Comparison of ENCODE assay signal across 8 cellular contexts in the genomic region with DNA sequence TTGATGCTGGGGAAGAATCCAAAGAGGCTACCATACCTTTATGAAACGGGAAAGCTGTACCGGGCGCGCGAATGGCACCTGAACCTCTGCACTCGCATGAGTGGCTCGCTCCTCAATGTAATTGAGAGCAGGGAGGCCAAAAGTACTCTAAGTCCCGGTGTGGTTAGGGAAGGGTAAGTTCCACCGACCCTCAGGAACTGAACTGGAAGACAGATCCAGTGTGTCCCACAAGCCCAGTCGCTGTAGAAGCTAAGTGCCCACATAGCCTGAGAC. TPM values are rescaled to one million over a fixed set of nuclear protein-coding genes. Genes with fewer than 3 reads are reported as not detected.
DNase-seq lines count a peak whose midpoint lies in the region; ATAC-seq, FAIRE-seq and TF ChIP-seq lines count a peak whose summit lies in the region.

No MANE protein-coding gene starts in this region.

- H3K36me3 ChIP-seq in Loucy (ENCODE audit: insufficient read depth, low read length) (peaks cover 4% of the 10 kb centered on the region; the same call in 1 of the 2 replicates), kidney (ENCODE audit: control insufficient read depth in 1 of 2, insufficient read depth in 2 of 2, low read length in 2 of 2) (peaks cover 0 to 6% of the 10 kb centered on the region in 2 donors), suprapubic skin (no peaks in the 10 kb centered on the region)

- no peak for FAIRE-seq in kidney (lab: Jason Lieb, UNC)

- peaks cover 63% of the 10 kb centered on the region for H3K79me2 ChIP-seq in Loucy (ENCODE audit: insufficient read depth, low read length)

- ATAC-seq in GM19324 (IDR thresholded peaks at IDR 0.05; ENCODE audit: low FRiP score, unreplicated experiment): no peak

- TF ChIP-seq EP300 in suprapubic skin (IDR thresholded peaks at IDR 0.05): no peak

- H3K9me2 ChIP-seq in Loucy (replicated peaks; ENCODE audit: low read depth, low read length): no peaks in the 10 kb centered on the region

- peaks cover 49% of the 10 kb centered on the region for H4K20me1 ChIP-seq in Loucy (ENCODE audit: insufficient read depth, low read length, poor library complexity, severe bottlenecking)

- TF ChIP-seq CTCF in CD14-positive monocyte (IDR thresholded peaks at IDR 0.05) (no peak), Loucy (conservative IDR thresholded peaks at IDR 0.05; ENCODE audit: low read length) (no peak), astrocyte of the cerebellum (IDR thresholded peaks at IDR 0.05; ENCODE audit: low read depth, low read length, missing control alignments) (no peak), kidney (IDR thresholded peaks at IDR 0.05; ENCODE audit: borderline replicate concordance, extremely low read depth, insufficient read depth) (no peak), suprapubic skin (IDR thresholded peaks at IDR 0.05) (no peak)

- peak overlapping the region; percentile 94 for H3K4me2 ChIP-seq in Loucy (ENCODE audit: low read depth, low read length, poor library complexity, severe bottlenecking)

- TF ChIP-seq POLR2A in suprapubic skin (IDR thresholded peaks at IDR 0.05): no peak

- no peak overlapping the region for H2AFZ ChIP-seq in Loucy (ENCODE audit: low read length)

- H3K9me3 Mint-ChIP-seq in CD14-positive monocyte: no peaks in the 10 kb centered on the region

- in situ Hi-C loops in astrocyte of the cerebellum (cut with HindIII; ENCODE audit: low sequenced_read_pairs): loop anchor here (5.0 to 25.0 kb wide), 2 partner anchors 61 to 109 kb away; no protein-coding TSS in a partner anchor

- peaks cover 40% of the 10 kb centered on the region for H3K4me1 Mint-ChIP-seq in CD14-positive monocyte

- H3K4me3 Mint-ChIP-seq in CD14-positive monocyte: peak overlapping the region; percentile 92 to 95

- H3K27me3 Mint-ChIP-seq in CD14-positive monocyte (ENCODE audit: low read depth in 3 of 3): peaks cover 0 to 3% (median 0%) of the 10 kb centered on the region in 3 donors

- no peak for DNase-seq in CD14-positive monocyte (ENCODE audit: low spot score)
- no peak for DNase-seq in astrocyte of the cerebellum (ENCODE audit: low read depth)
- DNase-seq in kidney: no peak
- DNase-seq in suprapubic skin (ENCODE audit: low spot score in 2 of 2): no peak
- DNase-seq in DMS153 (lab: John Stamatoyannopoulos, UW): no peak
- DNase-seq in cortex of kidney (lab: John Stamatoyannopoulos, UW): no peak

- no peaks in the 10 kb centered on the region for H3K9me3 ChIP-seq in Loucy (ENCODE audit: insufficient read depth, low read depth, low read length)
- no peaks in the 10 kb centered on the region for H3K9me3 ChIP-seq in kidney (ENCODE audit: control insufficient read depth in 1 of 2, low read length in 2 of 2)
- H3K9me3 ChIP-seq in suprapubic skin: no peaks in the 10 kb centered on the region

- H3K27me3 ChIP-seq in Loucy (ENCODE audit: insufficient read depth, low read length, poor library complexity, severe bottlenecking) (no peaks in the 10 kb centered on the region), suprapubic skin (no peaks in the 10 kb centered on the region)

- no peaks in the 10 kb centered on the region for H3F3A ChIP-seq in Loucy (ENCODE audit: low read depth)

- H3K36me3 Mint-ChIP-seq in CD14-positive monocyte: peaks cover 14 to 26% of the 10 kb centered on the region in 2 donors

- intact Hi-C loops in CD14-positive monocyte (cut with micrococcal nuclease): loop anchor here (2.0 to 5.0 kb wide), 4 partner anchors 23 to 114 kb away; partner anchors contain the start of genes CRTC2 (in 1 of the 2) and RAB13 (in 1 of the 2)
- intact Hi-C loops in kidney (cut with DNase I): no loop called here

- H3K4me1 ChIP-seq in Loucy (ENCODE audit: insufficient read depth, low read length, poor library complexity, severe bottlenecking) (peaks cover 36% of the 10 kb centered on the region), kidney (ENCODE audit: control insufficient read depth in 1 of 2, insufficient read depth in 1 of 2, low read depth in 1 of 2, low read length in 2 of 2) (peaks cover 18 to 27% of the 10 kb centered on the region in 2 donors), suprapubic skin (peaks cover 44% of the 10 kb centered on the region)

- 1% methylated on average over 10 of the region's 10 CpGs for WGBS in suprapubic skin

- H3K9ac ChIP-seq in Loucy (ENCODE audit: low read depth, low read length, poor library complexity, severe bottlenecking) (peak overlapping the region; percentile 96), kidney (ENCODE audit: low read length in 2 of 2) (peak overlapping the region; percentile 81 to 89)

- peak overlapping the region; percentile 72 to 91 (median 87) for H3K27ac Mint-ChIP-seq in CD14-positive monocyte

- H3K4me3 ChIP-seq in Loucy (ENCODE audit: low read length, poor library complexity, severe bottlenecking) (peak overlapping the region; percentile 97), astrocyte of the cerebellum (ENCODE audit: low read depth, low read length) (peak overlapping the region; percentile 82), kidney (ENCODE audit: low read length in 2 of 2) (peak overlapping the region; percentile 82 to 91), suprapubic skin (peak overlapping the region; percentile 84)

- H3K27ac ChIP-seq in kidney (ENCODE audit: low read depth in 2 of 2, low read length in 2 of 2) (peak overlapping the region; percentile 90 to 91), suprapubic skin (peak overlapping the region; percentile 91)

RNA-seq across cellular contexts. Expression of gene GATAD2B, which starts 1.0 kb away (rescaled TPM):
- polyA plus RNA-seq in CD14-positive monocyte (1 to 10 TPM; 1.1 to 2.0 TPM), kidney (ENCODE audit: insufficient read depth, low read depth, low replicate concordance) (3.6 TPM)
- total RNA-seq in kidney (49.0 TPM), suprapubic skin (10 to 100 TPM; 25.5 to 64.5 (median 37.1) TPM)

RNA-seq across cellular contexts. Expression of gene DENND4B, which starts 24.8 kb away (rescaled TPM):
- polyA plus RNA-seq in CD14-positive monocyte (10 to 100 TPM in 1 of 2 donors, 1 to 10 TPM in 1; 7.8 to 10.9 TPM), kidney (ENCODE audit: insufficient read depth, low read depth, low replicate concordance) (13.2 TPM)
- total RNA-seq in kidney (60.6 TPM), suprapubic skin (10 to 100 TPM; 20.0 to 45.1 (median 31.0) TPM)

RNA-seq across cellular contexts. Expression of gene CRTC2, which starts 36.7 kb away (rescaled TPM):
- polyA plus RNA-seq in CD14-positive monocyte: 10 to 100 TPM; 13.7 to 21.2 TPM
- total RNA-seq in kidney: 44.8 TPM
- 28.6 TPM for polyA plus RNA-seq in kidney (ENCODE audit: insufficient read depth, low read depth, low replicate concordance)
- total RNA-seq in suprapubic skin: 10 to 100 TPM; 19.3 to 36.2 (median 24.5) TPM

RNA-seq across cellular contexts. Expression of gene SLC39A1, which starts 41.6 kb away (rescaled TPM):
- polyA plus RNA-seq in CD14-positive monocyte: 10 to 100 TPM; 82.1 to 83.1 TPM
- total RNA-seq in kidney: 125 TPM
- 106 TPM for polyA plus RNA-seq in kidney (ENCODE audit: insufficient read depth, low read depth, low replicate concordance)
- 10 to 100 TPM; 60.0 to 79.5 (median 69.6) TPM for total RNA-seq in suprapubic skin

RNA-seq across cellular contexts. Expression of gene CREB3L4, which starts 46.0 kb away (rescaled TPM):
- 1 to 10 TPM; 5.0 to 6.8 TPM for polyA plus RNA-seq in CD14-positive monocyte
- 10.9 TPM for total RNA-seq in kidney
- polyA plus RNA-seq in kidney (ENCODE audit: insufficient read depth, low read depth, low replicate concordance): 9.3 TPM
- 10 to 100 TPM; 16.6 to 41.0 (median 20.3) TPM for total RNA-seq in suprapubic skin
